In genomic region chr11:64934765-64935633, GRCh38 we compare ENCODE assay signal across 1 cellular context.
TF ChIP-seq lines count a peak whose summit lies in the region.

No MANE protein-coding gene starts in this region.

TF ChIP-seq in HCT116, 20 proteins besides CTCF, POLR2A, EP300 and RAD21:
- TF ChIP-seq JUND (IDR thresholded peaks at IDR 0.05) (no peak), SIN3A (IDR thresholded peaks at IDR 0.05; ENCODE audit: low read depth) (no peak), SRF (IDR thresholded peaks at IDR 0.05; ENCODE audit: low read depth) (no peak), FOSL1 (IDR thresholded peaks at IDR 0.05; ENCODE audit: low read depth) (no peak), EZH2 (IDR thresholded peaks at IDR 0.05) (no peak), ZBTB33 (IDR thresholded peaks at IDR 0.05; ENCODE audit: extremely low read depth, insufficient replicate concordance, low read length) (no peak), SP1 (IDR thresholded peaks at IDR 0.05; ENCODE audit: low read depth) (no peak), POLR2AphosphoS5 (IDR thresholded peaks at IDR 0.05; ENCODE audit: low read depth, low read length) (no peak), YY1 (IDR thresholded peaks at IDR 0.05; ENCODE audit: extremely low read depth, insufficient replicate concordance, low read depth, low read length) (no peak), EZH2phosphoT487 (IDR thresholded peaks at IDR 0.05; ENCODE audit: borderline replicate concordance) (no peak), ZNF274 (IDR thresholded peaks at IDR 0.05; ENCODE audit: low read depth, low read length) (no peak)
